ENCODE assay signal across 1 cellular context in genomic region chr10:71347587-71348395, GRCh38.
TF ChIP-seq lines count a peak whose summit lies in the region.

No MANE protein-coding gene starts in this region.

TF ChIP-seq in HepG2, 621 proteins besides CTCF, POLR2A, EP300 and RAD21 (continued from another document and continues in another):
- TF ChIP-seq ZSCAN31 (CRISPR knock-in tag; IDR thresholded peaks at IDR 0.05; ENCODE audit: low read depth) (peak; percentile 63; the same call in 1 of the 2 replicates), FIP1L1 (IDR thresholded peaks at IDR 0.05; ENCODE audit: borderline replicate concordance, insufficient read depth, low read depth, low read length) (no peak), ZFP37 (CRISPR knock-in tag; IDR thresholded peaks at IDR 0.05; ENCODE audit: borderline replicate concordance) (peak; percentile 65; the same call in 1 of the 2 replicates), ZBTB43 (CRISPR knock-in tag; conservative IDR thresholded peaks at IDR 0.05) (peak; percentile 94), NKX3-1 (CRISPR knock-in tag; IDR thresholded peaks at IDR 0.05) (no peak), ATF7-NPFF (CRISPR knock-in tag; IDR thresholded peaks at IDR 0.05; ENCODE audit: low read depth) (no peak), ZFP41 (CRISPR knock-in tag; IDR thresholded peaks at IDR 0.05; ENCODE audit: borderline replicate concordance) (0 out of 2 replicates have a peak, but pooled peaks have one; percentile 19), ZNF12 (CRISPR knock-in tag; IDR thresholded peaks at IDR 0.05) (peak; percentile 89), RFX1 (IDR thresholded peaks at IDR 0.05) (no peak), ZFX (CRISPR knock-in tag; IDR thresholded peaks at IDR 0.05; ENCODE audit: low read depth) (peak; percentile 74), ZNF816 (CRISPR knock-in tag; IDR thresholded peaks at IDR 0.05; ENCODE audit: borderline replicate concordance) (no peak), TGIF2 (CRISPR knock-in tag; IDR thresholded peaks at IDR 0.05) (0 out of 2 replicates have a peak, but pooled peaks have one; percentile 15), ZBTB42 (CRISPR knock-in tag; IDR thresholded peaks at IDR 0.05) (no peak), CCDC6 (CRISPR knock-in tag; IDR thresholded peaks at IDR 0.05) (no peak), ZNF484 (CRISPR knock-in tag; IDR thresholded peaks at IDR 0.05; ENCODE audit: borderline replicate concordance, low read depth) (no peak), ZNF749 (CRISPR knock-in tag; IDR thresholded peaks at IDR 0.05; ENCODE audit: borderline replicate concordance) (no peak), GATAD1 (CRISPR knock-in tag; IDR thresholded peaks at IDR 0.05) (peak; percentile 56), ZFP36L2 (CRISPR knock-in tag; IDR thresholded peaks at IDR 0.05) (no peak), ZNF891 (CRISPR knock-in tag; IDR thresholded peaks at IDR 0.05) (0 out of 2 replicates have a peak, but pooled peaks have one; percentile 33), ONECUT2 (CRISPR knock-in tag; IDR thresholded peaks at IDR 0.05) (peak; percentile 44; the same call in 1 of the 2 replicates), SUZ12 (IDR thresholded peaks at IDR 0.05; ENCODE audit: low read depth, low read length) (no peak), ZNF746 (CRISPR knock-in tag; IDR thresholded peaks at IDR 0.05) (peak; percentile 75), CBX5 (CRISPR knock-in tag; IDR thresholded peaks at IDR 0.05; ENCODE audit: borderline replicate concordance) (peak; percentile 38; the same call in 1 of the 2 replicates), ZNF24 (IDR thresholded peaks at IDR 0.05) (no peak), PHF20 (CRISPR knock-in tag; IDR thresholded peaks at IDR 0.05) (peak; percentile 69), FOSL2 (CRISPR knock-in tag; IDR thresholded peaks at IDR 0.05) (peak; percentile 75), NAIF1 (CRISPR knock-in tag; IDR thresholded peaks at IDR 0.05; ENCODE audit: borderline replicate concordance) (no peak), RERE (CRISPR knock-in tag; IDR thresholded peaks at IDR 0.05; ENCODE audit: low read depth) (peak; percentile 72; the same call in 1 of the 2 replicates), ZNF564 (CRISPR knock-in tag; IDR thresholded peaks at IDR 0.05) (no peak), MNT (IDR thresholded peaks at IDR 0.05) (no peak), EHMT2 (IDR thresholded peaks at IDR 0.05; ENCODE audit: borderline replicate concordance, low read depth, low read length) (no peak), ZBTB20 (CRISPR knock-in tag; IDR thresholded peaks at IDR 0.05; ENCODE audit: borderline replicate concordance, low read depth) (peak; percentile 26; the same call in 1 of the 2 replicates), MAX (IDR thresholded peaks at IDR 0.05) (peak; percentile 65), ZNF557 (CRISPR knock-in tag; IDR thresholded peaks at IDR 0.05) (peak; percentile 68; the same call in 1 of the 2 replicates), TCF12 (IDR thresholded peaks at IDR 0.05) (no peak), TCF12 (CRISPR knock-in tag; IDR thresholded peaks at IDR 0.05) (0 out of 2 replicates have a peak, but pooled peaks have one; percentile 33), ZSCAN5A (CRISPR knock-in tag; IDR thresholded peaks at IDR 0.05; ENCODE audit: borderline replicate concordance) (no peak), ZNF337 (CRISPR knock-in tag; IDR thresholded peaks at IDR 0.05; ENCODE audit: borderline replicate concordance, low read depth) (0 out of 2 replicates have a peak, but pooled peaks have one; percentile 48), SNAPC2 (CRISPR knock-in tag; IDR thresholded peaks at IDR 0.05) (no peak), YEATS2 (CRISPR knock-in tag; IDR thresholded peaks at IDR 0.05; ENCODE audit: borderline replicate concordance) (peak; percentile 51; the same call in 1 of the 2 replicates), ERF (CRISPR knock-in tag; IDR thresholded peaks at IDR 0.05) (peak; percentile 92), SOX6 (IDR thresholded peaks at IDR 0.05) (no peak), SOX6 (CRISPR knock-in tag; IDR thresholded peaks at IDR 0.05) (peak; percentile 75), PCBP1 (IDR thresholded peaks at IDR 0.05; ENCODE audit: borderline replicate concordance, low read depth, low read length) (no peak), MYNN (CRISPR knock-in tag; IDR thresholded peaks at IDR 0.05; ENCODE audit: low read depth) (no peak), KAT7 (CRISPR knock-in tag; IDR thresholded peaks at IDR 0.05; ENCODE audit: borderline replicate concordance) (peak; percentile 87; the same call in 1 of the 2 replicates), ZNF607 (CRISPR knock-in tag; IDR thresholded peaks at IDR 0.05; ENCODE audit: borderline replicate concordance) (0 out of 2 replicates have a peak, but pooled peaks have one; percentile 46), EEA1 (CRISPR knock-in tag; IDR thresholded peaks at IDR 0.05; ENCODE audit: borderline replicate concordance) (no peak), TEAD2 (CRISPR knock-in tag; IDR thresholded peaks at IDR 0.05) (no peak), MAF1 (CRISPR knock-in tag; IDR thresholded peaks at IDR 0.05; ENCODE audit: borderline replicate concordance) (no peak), RBAK (CRISPR knock-in tag; IDR thresholded peaks at IDR 0.05) (no peak), NR3C1 (CRISPR knock-in tag; IDR thresholded peaks at IDR 0.05) (no peak), GATA4 (IDR thresholded peaks at IDR 0.05; ENCODE audit: borderline replicate concordance, low read depth) (no peak)
- TF ChIP-seq, protein P1, sequence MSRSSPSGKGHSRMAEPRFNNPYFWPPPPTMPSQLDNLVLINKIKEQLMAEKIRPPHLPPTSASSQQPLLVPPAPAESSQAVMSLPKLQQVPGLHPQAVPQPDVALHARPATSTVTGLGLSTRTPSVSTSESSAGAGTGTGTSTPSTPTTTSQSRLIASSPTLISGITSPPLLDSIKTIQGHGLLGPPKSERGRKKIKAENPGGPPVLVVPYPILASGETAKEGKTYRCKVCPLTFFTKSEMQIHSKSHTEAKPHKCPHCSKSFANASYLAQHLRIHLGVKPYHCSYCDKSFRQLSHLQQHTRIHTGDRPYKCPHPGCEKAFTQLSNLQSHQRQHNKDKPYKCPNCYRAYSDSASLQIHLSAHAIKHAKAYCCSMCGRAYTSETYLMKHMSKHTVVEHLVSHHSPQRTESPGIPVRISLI (CRISPR knock-in tag; IDR thresholded peaks at IDR 0.05; ENCODE audit: borderline replicate concordance): peak; percentile 37; the same call in 1 of the 2 replicates
- TF ChIP-seq, protein P2, sequence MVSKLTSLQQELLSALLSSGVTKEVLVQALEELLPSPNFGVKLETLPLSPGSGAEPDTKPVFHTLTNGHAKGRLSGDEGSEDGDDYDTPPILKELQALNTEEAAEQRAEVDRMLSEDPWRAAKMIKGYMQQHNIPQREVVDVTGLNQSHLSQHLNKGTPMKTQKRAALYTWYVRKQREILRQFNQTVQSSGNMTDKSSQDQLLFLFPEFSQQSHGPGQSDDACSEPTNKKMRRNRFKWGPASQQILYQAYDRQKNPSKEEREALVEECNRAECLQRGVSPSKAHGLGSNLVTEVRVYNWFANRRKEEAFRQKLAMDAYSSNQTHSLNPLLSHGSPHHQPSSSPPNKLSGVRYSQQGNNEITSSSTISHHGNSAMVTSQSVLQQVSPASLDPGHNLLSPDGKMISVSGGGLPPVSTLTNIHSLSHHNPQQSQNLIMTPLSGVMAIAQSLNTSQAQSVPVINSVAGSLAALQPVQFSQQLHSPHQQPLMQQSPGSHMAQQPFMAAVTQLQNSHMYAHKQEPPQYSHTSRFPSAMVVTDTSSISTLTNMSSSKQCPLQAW (CRISPR knock-in tag; IDR thresholded peaks at IDR 0.05): peak; percentile 68; the same call in 1 of the 2 replicates
- TF ChIP-seq, protein P3, sequence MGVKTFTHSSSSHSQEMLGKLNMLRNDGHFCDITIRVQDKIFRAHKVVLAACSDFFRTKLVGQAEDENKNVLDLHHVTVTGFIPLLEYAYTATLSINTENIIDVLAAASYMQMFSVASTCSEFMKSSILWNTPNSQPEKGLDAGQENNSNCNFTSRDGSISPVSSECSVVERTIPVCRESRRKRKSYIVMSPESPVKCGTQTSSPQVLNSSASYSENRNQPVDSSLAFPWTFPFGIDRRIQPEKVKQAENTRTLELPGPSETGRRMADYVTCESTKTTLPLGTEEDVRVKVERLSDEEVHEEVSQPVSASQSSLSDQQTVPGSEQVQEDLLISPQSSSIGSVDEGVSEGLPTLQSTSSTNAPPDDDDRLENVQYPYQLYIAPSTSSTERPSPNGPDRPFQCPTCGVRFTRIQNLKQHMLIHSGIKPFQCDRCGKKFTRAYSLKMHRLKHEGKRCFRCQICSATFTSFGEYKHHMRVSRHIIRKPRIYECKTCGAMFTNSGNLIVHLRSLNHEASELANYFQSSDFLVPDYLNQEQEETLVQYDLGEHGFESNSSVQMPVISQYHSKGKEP (CRISPR knock-in tag; IDR thresholded peaks at IDR 0.05): no peak
- TF ChIP-seq, protein P4, sequence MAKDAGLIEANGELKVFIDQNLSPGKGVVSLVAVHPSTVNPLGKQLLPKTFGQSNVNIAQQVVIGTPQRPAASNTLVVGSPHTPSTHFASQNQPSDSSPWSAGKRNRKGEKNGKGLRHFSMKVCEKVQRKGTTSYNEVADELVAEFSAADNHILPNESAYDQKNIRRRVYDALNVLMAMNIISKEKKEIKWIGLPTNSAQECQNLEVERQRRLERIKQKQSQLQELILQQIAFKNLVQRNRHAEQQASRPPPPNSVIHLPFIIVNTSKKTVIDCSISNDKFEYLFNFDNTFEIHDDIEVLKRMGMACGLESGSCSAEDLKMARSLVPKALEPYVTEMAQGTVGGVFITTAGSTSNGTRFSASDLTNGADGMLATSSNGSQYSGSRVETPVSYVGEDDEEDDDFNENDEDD (CRISPR knock-in tag; IDR thresholded peaks at IDR 0.05; ENCODE audit: borderline replicate concordance): peak; percentile 62; the same call in 1 of the 2 replicates
